Comparison of ENCODE assay signal across 14 cellular contexts in genomic region chr20:16732506-16733152, GRCh38. TPM values are rescaled to one million over a fixed set of nuclear protein-coding genes. Genes with fewer than 3 reads are reported as not detected.
DNase-seq lines count a peak whose midpoint lies in the region; ATAC-seq and TF ChIP-seq lines count a peak whose summit lies in the region.
"Had no signal": no experiment of that assay in that cellular context is flagged by ENCODE, and none has a peak within 500 bp of the region (broad histone marks: within the 10 kb centered on the region; RNA-seq: fewer than 3 reads in every experiment).

No MANE protein-coding gene starts in this region.

- peak overlapping the region; percentile 60 for H3K4me3 Mint-ChIP-seq in activated naive CD4-positive, alpha-beta T cell treated with anti-CD3 and anti-CD28 coated beads, Interleukin-2, amount 50 U/mL, for 24 hours
- H3K4me3 Mint-ChIP-seq in activated naive CD4-positive, alpha-beta T cell treated with anti-CD3 and anti-CD28 coated beads for 36 hours: no peak overlapping the region
- H3K4me3 Mint-ChIP-seq in central memory CD8-positive, alpha-beta T cell: peak overlapping the region; percentile 2

- H3K9me3 Mint-ChIP-seq in activated naive CD4-positive, alpha-beta T cell treated with anti-CD3 and anti-CD28 coated beads, Interleukin-2, amount 50 U/mL, for 24 hours: no peaks in the 10 kb centered on the region
- H3K9me3 Mint-ChIP-seq in activated naive CD4-positive, alpha-beta T cell treated with anti-CD3 and anti-CD28 coated beads for 36 hours: peaks cover 3% of the 10 kb centered on the region
- H3K9me3 Mint-ChIP-seq in central memory CD8-positive, alpha-beta T cell: no peaks in the 10 kb centered on the region

- H3K9me2 ChIP-seq in hepatocyte (replicated peaks; ENCODE audit: insufficient read depth): no peaks in the 10 kb centered on the region

- H3K79me2 ChIP-seq in hepatocyte: peaks cover 44% of the 10 kb centered on the region

- TF ChIP-seq CTCF in hepatocyte (IDR thresholded peaks at IDR 0.05; ENCODE audit: poor library complexity): no peak

- H3K27me3 Mint-ChIP-seq in activated naive CD4-positive, alpha-beta T cell treated with anti-CD3 and anti-CD28 coated beads, Interleukin-2, amount 50 U/mL, for 24 hours: peaks cover 5% of the 10 kb centered on the region
- no peaks in the 10 kb centered on the region for H3K27me3 Mint-ChIP-seq in activated naive CD4-positive, alpha-beta T cell treated with anti-CD3 and anti-CD28 coated beads for 36 hours (ENCODE audit: low read depth)
- peaks cover 10% of the 10 kb centered on the region for H3K27me3 Mint-ChIP-seq in central memory CD8-positive, alpha-beta T cell

- no peak for DNase-seq in activated naive CD4-positive, alpha-beta T cell treated with anti-CD3 and anti-CD28 coated beads for 36 hours
- DNase-seq in SK-N-DZ (ENCODE audit: low spot score) (peak; percentile 46), HK-2 (ENCODE audit: unreplicated experiment) (no peak), hepatocyte (ENCODE audit: low spot score) (no peak), LoVo (ENCODE audit: low spot score) (no peak)
- DNase-seq in central memory CD8-positive, alpha-beta T cell (ENCODE audit: low spot score in 2 of 2): no peak
- DNase-seq: MG63, NCI-H526, ovary had no signal

- CTCF ChIA-PET in activated naive CD4-positive, alpha-beta T cell treated with anti-CD3 and anti-CD28 coated beads for 36 hours (lab: Charles Lee): interaction anchor here (0.5 kb wide), 1 partner anchor 714 kb away, joined by 3 read pairs; no protein-coding TSS in a partner anchor

- H2AFZ ChIP-seq in hepatocyte: no peak overlapping the region

- no peak overlapping the region for H3K4me2 ChIP-seq in hepatocyte

- H3K4me3 ChIP-seq in hepatocyte: no peak overlapping the region
- H3K4me3 ChIP-seq: MG63, ovary, vagina had no signal

- 95% methylated on average over 4 of the region's 4 CpGs for WGBS in hepatocyte (ENCODE audit: low lambda C conversion rate, missing lambda C conversion rate)

- peaks cover 30% of the 10 kb centered on the region for H3K36me3 Mint-ChIP-seq in activated naive CD4-positive, alpha-beta T cell treated with anti-CD3 and anti-CD28 coated beads, Interleukin-2, amount 50 U/mL, for 24 hours
- peaks cover 40% of the 10 kb centered on the region for H3K36me3 Mint-ChIP-seq in activated naive CD4-positive, alpha-beta T cell treated with anti-CD3 and anti-CD28 coated beads for 36 hours (ENCODE audit: low read depth)
- peaks cover 42% of the 10 kb centered on the region for H3K36me3 Mint-ChIP-seq in central memory CD8-positive, alpha-beta T cell (ENCODE audit: insufficient read depth)

- peak overlapping the region; percentile 78 for H3K27ac Mint-ChIP-seq in activated naive CD4-positive, alpha-beta T cell treated with anti-CD3 and anti-CD28 coated beads, Interleukin-2, amount 50 U/mL, for 24 hours
- H3K27ac Mint-ChIP-seq in activated naive CD4-positive, alpha-beta T cell treated with anti-CD3 and anti-CD28 coated beads for 36 hours: no peak overlapping the region
- H3K27ac Mint-ChIP-seq in central memory CD8-positive, alpha-beta T cell (ENCODE audit: low read depth): peak overlapping the region; percentile 58

- H3K27ac ChIP-seq in hepatocyte: no peak overlapping the region
- H3K27ac ChIP-seq: ovary, vagina had no signal

- H3K36me3 ChIP-seq in hepatocyte (replicated peaks; ENCODE audit: insufficient read depth, low read depth): no peaks in the 10 kb centered on the region
- H3K36me3 ChIP-seq: ovary had no signal

- H3K4me1 ChIP-seq in hepatocyte (ENCODE audit: insufficient read depth): peaks cover 15% of the 10 kb centered on the region

- H4K20me1 ChIP-seq in hepatocyte (ENCODE audit: insufficient read depth, poor library complexity, severe bottlenecking): peaks cover 13% of the 10 kb centered on the region

- H3K9me3 ChIP-seq in hepatocyte (ENCODE audit: low read depth): no peaks in the 10 kb centered on the region
- H3K9me3 ChIP-seq: ovary, vagina had no signal

- peaks cover 12% of the 10 kb centered on the region for H3K27me3 ChIP-seq in hepatocyte
- H3K27me3 ChIP-seq: MG63, ovary, vagina had no signal

- peak; percentile 48 for ATAC-seq in central memory CD8-positive, alpha-beta T cell (replicated peaks; ENCODE audit: extremely low read depth, poor library complexity, severe bottlenecking)
- ATAC-seq in GM21447 (IDR thresholded peaks at IDR 0.05; ENCODE audit: unreplicated experiment): no peak

- H3K4me1 Mint-ChIP-seq in activated naive CD4-positive, alpha-beta T cell treated with anti-CD3 and anti-CD28 coated beads, Interleukin-2, amount 50 U/mL, for 24 hours: peaks cover 64% of the 10 kb centered on the region
- H3K4me1 Mint-ChIP-seq in activated naive CD4-positive, alpha-beta T cell treated with anti-CD3 and anti-CD28 coated beads for 36 hours (ENCODE audit: low read depth): peaks cover 55% of the 10 kb centered on the region
- H3K4me1 Mint-ChIP-seq in central memory CD8-positive, alpha-beta T cell: peaks cover 67% of the 10 kb centered on the region

- intact Hi-C loops in activated naive CD4-positive, alpha-beta T cell treated with anti-CD3 and anti-CD28 coated beads for 36 hours (cut with micrococcal nuclease): loop anchor here (5.0 kb wide), 2 partner anchors 950 to 1555 kb away; partner anchors contain the start of genes RRBP1 and ZNF133

RNA-seq across cellular contexts. Expression of gene SNRPB2, which starts 2.8 kb away (rescaled TPM):
- 10 to 100 TPM; 93.1 to 99.8 TPM for total RNA-seq in activated naive CD4-positive, alpha-beta T cell treated with anti-CD3 and anti-CD28 coated beads for 36 hours
- polyA plus RNA-seq in SK-N-DZ (2014; cell fraction: cytosol; rRNA removed): 134 and 155 TPM in 2 replicates
- polyA plus RNA-seq in SK-N-DZ (2014; cell fraction: nucleus; rRNA removed): 58.4 and 99.2 TPM in 2 replicates
- total RNA-seq in hepatocyte: 53.1 and 64.3 TPM in 2 replicates
- 95.0 and 104 TPM in 2 replicates for polyA plus RNA-seq in hepatocyte

RNA-seq across cellular contexts. Expression of gene OTOR, which starts 15.5 kb away (rescaled TPM):
- not detected for total RNA-seq in activated naive CD4-positive, alpha-beta T cell treated with anti-CD3 and anti-CD28 coated beads for 36 hours
- not detected in 2 replicates for polyA plus RNA-seq in SK-N-DZ (2014; cell fraction: cytosol; rRNA removed)
- not detected in 2 replicates for polyA plus RNA-seq in SK-N-DZ (2014; cell fraction: nucleus; rRNA removed)
- 0.37 TPM in 1 of 2 replicates, not detected in the other for total RNA-seq in hepatocyte
- 0.61 TPM in 1 of 2 replicates, not detected in the other for polyA plus RNA-seq in hepatocyte
- total RNA-seq: endothelial cell of umbilical vein, lung microvascular endothelial cell, ovary, vagina had no signal
- polyA plus RNA-seq: endothelial cell of umbilical vein, ovary had no signal
